ENCODE assay signal across 34 cellular contexts in the genomic region with DNA sequence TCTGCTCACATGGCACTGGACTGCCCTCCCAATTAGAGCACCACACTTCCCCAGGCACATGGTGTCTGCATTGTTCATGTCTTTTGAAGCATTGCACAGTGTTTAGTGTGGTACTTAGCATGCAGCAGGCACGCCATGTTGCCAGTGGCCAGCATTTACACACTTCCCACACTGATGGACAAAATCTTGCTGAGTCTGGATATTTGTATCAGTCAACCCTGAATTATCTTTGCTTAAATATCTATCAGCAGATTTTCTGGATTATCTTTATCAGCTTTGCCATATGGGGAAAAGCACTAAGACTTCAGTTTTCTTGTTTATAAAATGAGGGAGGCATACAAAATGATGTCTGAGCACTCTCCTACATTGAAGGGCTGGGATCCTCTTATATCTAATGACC.
"Had no signal": no experiment of that assay in that cellular context is flagged by ENCODE, and none has a peak within 500 bp of the region (broad histone marks: within the 10 kb centered on the region; RNA-seq: fewer than 3 reads in every experiment).

No MANE protein-coding gene starts in this region.

- DNase-seq: activated B cell treated with CpG ODN at 0.5 μM for 24 hours; activated CD4-positive, alpha-beta T cell treated with anti-CD3 and anti-CD28 coated beads for 48 hours; activated CD4-positive, alpha-beta T cell treated with anti-CD3 and anti-CD28 coated beads, Interleukin-2, amount 50 U/mL, for 1 hour; activated CD4-positive, alpha-beta T cell treated with anti-CD3 and anti-CD28 coated beads, Interleukin-2, amount 50 U/mL, for 48 hours; activated CD8-positive, alpha-beta memory T cell treated with anti-CD3 and anti-CD28 coated beads for 24 hours; activated CD8-positive, alpha-beta T cell treated with anti-CD3 and anti-CD28 coated beads for 36 hours; activated effector memory CD4-positive, alpha-beta T cell treated with Interleukin-2 at 50 U/mL for 16 hours; activated gamma-delta T cell treated with Interleukin-2 at 50 U/mL for 16 hours; activated naive CD4-positive, alpha-beta T cell treated with anti-CD3 and anti-CD28 coated beads, Interleukin-2, amount 50 U/mL, for 16 hours; activated naive CD4-positive, alpha-beta T cell treated with Interleukin-2 at 50 U/mL for 16 hours; activated T-cell treated with anti-CD3 and anti-CD28 coated beads, Interleukin-2, amount 50 U/mL, for 4 hours; amniotic stem cell; anterior cingulate cortex; brain microvascular endothelial cell; dorsolateral prefrontal cortex; effector memory CD4-positive, alpha-beta T cell; endodermal cell; foreskin fibroblast; gastrocnemius medialis; glutamatergic neuron; heart right ventricle; hippocampal formation; T1000; WERI-Rb-1 had no signal

- H3K4me1 ChIP-seq: gastrocnemius medialis, heart right ventricle had no signal

- H3K36me3 Mint-ChIP-seq: activated naive CD8-positive, alpha-beta T cell had no signal

- H3K27ac Mint-ChIP-seq: activated B cell treated with CpG ODN at 0.5 μM for 24 hours; activated CD8-positive, alpha-beta T cell treated with anti-CD3 and anti-CD28 coated beads for 36 hours; activated naive CD8-positive, alpha-beta T cell; activated T-helper 17 cell treated with anti-CD3 and anti-CD28 coated beads, Interleukin-2, amount 50 U/mL, for 72 hours; dendritic cell treated with granulocyte-macrophage colony-stimulating factor and Interleukin-4, amounts not matched to agents 40 ng/mL and 50 ng/mL, for 4 days; endodermal cell; T-helper 2 cell treated with Interferon-gamma antibody and Interleukin-4, amounts not matched to agents 5 μg/mL and 100 μg/mL, for 36 hours had no signal

- ATAC-seq: activated CD4-positive, CD25-positive, alpha-beta regulatory T cell treated with anti-CD3 and anti-CD28 coated beads, Interleukin-2, amount 50 U/mL, for 24 hours; activated CD8-positive, alpha-beta T cell treated with anti-CD3 and anti-CD28 coated beads for 36 hours; activated T-cell treated with anti-CD3 and anti-CD28 coated beads, Interleukin-2, amount 50 U/mL, for 4 hours; activated T-helper 17 cell treated with anti-CD3 and anti-CD28 coated beads, Interleukin-2, amount 50 U/mL, for 72 hours; esophagus mucosa; gastrocnemius medialis; heart right ventricle had no signal

- H3K27me3 Mint-ChIP-seq: activated B cell treated with CpG ODN at 0.5 μM for 24 hours; activated CD8-positive, alpha-beta T cell treated with anti-CD3 and anti-CD28 coated beads for 36 hours; activated naive CD8-positive, alpha-beta T cell; activated T-helper 17 cell treated with anti-CD3 and anti-CD28 coated beads, Interleukin-2, amount 50 U/mL, for 72 hours; central memory CD8-positive, alpha-beta T cell; dendritic cell treated with granulocyte-macrophage colony-stimulating factor and Interleukin-4, amounts not matched to agents 40 ng/mL and 50 ng/mL, for 4 days had no signal

- H3K36me3 ChIP-seq: brain microvascular endothelial cell, gastrocnemius medialis, heart right ventricle, WERI-Rb-1 had no signal

- H3K9me3 Mint-ChIP-seq: activated T-cell treated with anti-CD3 and anti-CD28 coated beads, Interleukin-2, amount 50 U/mL, for 4 hours; activated T-helper 17 cell treated with anti-CD3 and anti-CD28 coated beads, Interleukin-2, amount 50 U/mL, for 72 hours; endodermal cell; T-helper 2 cell treated with Interferon-gamma antibody and Interleukin-4, amounts not matched to agents 5 μg/mL and 100 μg/mL, for 36 hours had no signal

- H3K4me1 Mint-ChIP-seq: activated B cell treated with CpG ODN at 0.5 μM for 24 hours; activated T-helper 17 cell treated with anti-CD3 and anti-CD28 coated beads, Interleukin-2, amount 50 U/mL, for 72 hours; central memory CD8-positive, alpha-beta T cell; endodermal cell had no signal

- H3K27me3 ChIP-seq: brain microvascular endothelial cell, gastrocnemius medialis, heart right ventricle had no signal

- H3K4me3 ChIP-seq: coronary artery, dorsolateral prefrontal cortex, gastrocnemius medialis, heart right ventricle had no signal

- H3K4me3 Mint-ChIP-seq: activated B cell treated with CpG ODN at 0.5 μM for 24 hours; activated CD8-positive, alpha-beta T cell treated with anti-CD3 and anti-CD28 coated beads for 36 hours; activated naive CD8-positive, alpha-beta T cell; activated T-cell treated with anti-CD3 and anti-CD28 coated beads, Interleukin-2, amount 50 U/mL, for 4 hours; activated T-helper 17 cell treated with anti-CD3 and anti-CD28 coated beads, Interleukin-2, amount 50 U/mL, for 72 hours; central memory CD8-positive, alpha-beta T cell; dendritic cell treated with granulocyte-macrophage colony-stimulating factor and Interleukin-4, amounts not matched to agents 40 ng/mL and 50 ng/mL, for 4 days; endodermal cell; T-helper 2 cell treated with Interferon-gamma antibody and Interleukin-4, amounts not matched to agents 5 μg/mL and 100 μg/mL, for 36 hours had no signal

- H3K9me3 ChIP-seq: gastrocnemius medialis had no signal

- H3K27ac ChIP-seq: brain microvascular endothelial cell, coronary artery, dorsolateral prefrontal cortex, gastrocnemius medialis, heart right ventricle, WERI-Rb-1 had no signal

- FAIRE-seq: astrocyte, bronchial epithelial cell had no signal
